ENCODE assay signal across 12 cellular contexts in the genomic region with DNA sequence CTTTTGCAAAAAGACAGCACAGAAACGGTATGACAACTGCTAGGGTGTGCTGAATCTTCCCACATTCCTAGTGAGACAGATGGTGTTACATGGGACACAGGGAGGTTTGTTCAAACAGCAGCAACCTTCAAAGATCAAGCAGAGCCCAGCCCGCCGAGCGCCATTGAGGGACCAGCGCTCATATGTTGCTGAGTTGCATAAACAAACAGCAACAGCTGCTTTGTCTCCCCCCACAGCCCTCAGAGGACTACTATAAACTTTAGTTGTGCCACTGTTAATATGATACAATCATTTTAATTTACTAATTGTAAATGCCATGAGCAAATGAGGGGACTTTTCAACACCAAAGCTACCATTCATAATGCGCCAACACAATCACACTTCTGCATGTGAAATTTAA.
A peak's percentile ranks its signal among the peaks of the same experiment; 100 is the strongest.
DNase-seq lines count a peak whose midpoint lies in the region; ATAC-seq and TF ChIP-seq lines count a peak whose summit lies in the region.
"Had no signal": no experiment of that assay in that cellular context is flagged by ENCODE, and none has a peak within 500 bp of the region (broad histone marks: within the 10 kb centered on the region; RNA-seq: fewer than 3 reads in every experiment).

No MANE protein-coding gene starts in this region.

- no peak overlapping the region for H3K23ac ChIP-seq in trophoblast cell (ENCODE audit: low read length)

- intact Hi-C loops in left ventricle myocardium inferior (cut with micrococcal nuclease): no loop called here

- no peak overlapping the region for H3K27ac ChIP-seq in GM23338 (ENCODE audit: low read depth)
- peak overlapping the region; percentile 85 for H3K27ac ChIP-seq in SU-DHL-6 (ENCODE audit: low read depth, low read length)
- H3K27ac ChIP-seq in left ventricle myocardium inferior (replicated peaks): peak overlapping the region; percentile 70
- peak overlapping the region; percentile 71 for H3K27ac ChIP-seq in trophoblast cell (ENCODE audit: low read depth, low read length)
- H3K27ac ChIP-seq in MM.1S (ENCODE audit: low read length): no peak overlapping the region

- no peak for TF ChIP-seq CTCF in GM23338 (conservative IDR thresholded peaks at IDR 0.05; ENCODE audit: low read depth in 2 of 2)
- no peak for TF ChIP-seq CTCF in SU-DHL-6 (IDR thresholded peaks at IDR 0.05; ENCODE audit: insufficient read depth, low read length, poor library complexity, severe bottlenecking)
- no peak for TF ChIP-seq CTCF in left ventricle myocardium inferior (IDR thresholded peaks at IDR 0.05; ENCODE audit: borderline replicate concordance)
- TF ChIP-seq CTCF in MM.1S (IDR thresholded peaks at IDR 0.05; ENCODE audit: low read length): no peak

- H3K27ac Mint-ChIP-seq in GM23338: no peak overlapping the region
- H3K27ac Mint-ChIP-seq: activated naive CD4-positive, alpha-beta T cell treated with anti-CD3 and anti-CD28 coated beads, Interleukin-2, amount 10 ng/mL, durations not matched to agents 7 days and 5 days had no signal

- H3K79me1 ChIP-seq in trophoblast cell (ENCODE audit: low read length): peaks cover 5% of the 10 kb centered on the region

- H3K79me2 ChIP-seq in GM23338 (replicated peaks; ENCODE audit: insufficient read depth) (no peaks in the 10 kb centered on the region), SU-DHL-6 (ENCODE audit: insufficient read depth, low read length) (no peaks in the 10 kb centered on the region), trophoblast cell (ENCODE audit: control insufficient read depth, insufficient read depth, low read length, poor library complexity) (no peaks in the 10 kb centered on the region), MM.1S (ENCODE audit: low read length) (no peaks in the 10 kb centered on the region)

- H4K8ac ChIP-seq in trophoblast cell (ENCODE audit: low read depth, low read length): no peak overlapping the region

- no peaks in the 10 kb centered on the region for H3K36me3 ChIP-seq in GM23338 (ENCODE audit: insufficient read depth)
- H3K36me3 ChIP-seq in SU-DHL-6 (ENCODE audit: low read length): peaks cover 11% of the 10 kb centered on the region; the same call in 1 of the 2 replicates
- peaks cover 50% of the 10 kb centered on the region for H3K36me3 ChIP-seq in left ventricle myocardium inferior
- H3K36me3 ChIP-seq in trophoblast cell (ENCODE audit: control insufficient read depth in 1 of 2, insufficient read depth in 2 of 2, low read length in 2 of 2): peaks cover 0 to 9% of the 10 kb centered on the region in 2 experiments
- no peaks in the 10 kb centered on the region for H3K36me3 ChIP-seq in MM.1S (replicated peaks; ENCODE audit: insufficient read depth, low read length)

- H3K14ac ChIP-seq in trophoblast cell (ENCODE audit: low read length): no peak overlapping the region

- H2BK5ac ChIP-seq in trophoblast cell (ENCODE audit: low read depth, low read length, poor library complexity): peak overlapping the region; percentile 18

- H3K27me3 ChIP-seq in GM23338 (ENCODE audit: insufficient read depth) (no peaks in the 10 kb centered on the region), SU-DHL-6 (ENCODE audit: low read length) (no peaks in the 10 kb centered on the region), left ventricle myocardium inferior (ENCODE audit: low read depth) (no peaks in the 10 kb centered on the region), trophoblast cell (ENCODE audit: insufficient read depth, low read length) (no peaks in the 10 kb centered on the region), MM.1S (replicated peaks; ENCODE audit: insufficient read depth, low read length) (no peaks in the 10 kb centered on the region)

- H3F3A ChIP-seq in GM23338 (replicated peaks; ENCODE audit: low read depth) (no peaks in the 10 kb centered on the region), SU-DHL-6 (ENCODE audit: insufficient read depth) (peaks cover 13% of the 10 kb centered on the region; the same call in 1 of the 2 replicates), MM.1S (ENCODE audit: insufficient read depth, low read length) (no peaks in the 10 kb centered on the region)

- H3K36me3 Mint-ChIP-seq in GM23338 (ENCODE audit: low read depth): no peaks in the 10 kb centered on the region
- H3K36me3 Mint-ChIP-seq: activated naive CD4-positive, alpha-beta T cell treated with anti-CD3 and anti-CD28 coated beads, Interleukin-2, amount 10 ng/mL, durations not matched to agents 7 days and 5 days had no signal

- H3K18ac ChIP-seq in trophoblast cell (ENCODE audit: low read length): no peak overlapping the region

- H2BK12ac ChIP-seq in trophoblast cell (ENCODE audit: low read length): no peak overlapping the region

- peak; percentile 52 for ATAC-seq in GM23338

- H3K27me3 Mint-ChIP-seq in GM23338 (ENCODE audit: insufficient read depth, low read depth, poor library complexity): no peaks in the 10 kb centered on the region

- no peak overlapping the region for H3K4me3 ChIP-seq in GM23338
- H3K4me3 ChIP-seq in SU-DHL-6 (ENCODE audit: insufficient read depth, low read length, poor library complexity, severe bottlenecking): no peak overlapping the region
- H3K4me3 ChIP-seq in left ventricle myocardium inferior: no peak overlapping the region
- no peak overlapping the region for H3K4me3 ChIP-seq in trophoblast cell (ENCODE audit: low read depth, low read length)
- no peak overlapping the region for H3K4me3 ChIP-seq in MM.1S (ENCODE audit: low read length)

- H4K12ac ChIP-seq in trophoblast cell (ENCODE audit: low read depth, low read length): no peak overlapping the region

- H3K4me1 Mint-ChIP-seq in GM23338: peaks cover 20% of the 10 kb centered on the region
- H3K4me1 Mint-ChIP-seq: activated naive CD4-positive, alpha-beta T cell treated with anti-CD3 and anti-CD28 coated beads, Interleukin-2, amount 10 ng/mL, durations not matched to agents 7 days and 5 days had no signal

- H3K4me1 ChIP-seq in GM23338 (ENCODE audit: insufficient read depth): peaks cover 16% of the 10 kb centered on the region
- H3K4me1 ChIP-seq in left ventricle myocardium inferior: peaks cover 46% of the 10 kb centered on the region
- peaks cover 5 to 9% of the 10 kb centered on the region in 2 experiments for H3K4me1 ChIP-seq in trophoblast cell (ENCODE audit: control insufficient read depth in 1 of 2, insufficient read depth in 2 of 2, low read length in 2 of 2)
- H3K4me1 ChIP-seq in MM.1S (ENCODE audit: low read length): 0 out of 2 replicates have a peak, but pooled peaks cover 4% of the 10 kb centered on the region

- H3K9me2 ChIP-seq in GM23338 (ENCODE audit: insufficient read depth) (peaks cover 13% of the 10 kb centered on the region), SU-DHL-6 (replicated peaks; ENCODE audit: insufficient read depth, low read length) (no peaks in the 10 kb centered on the region), MM.1S (replicated peaks; ENCODE audit: insufficient read depth, low read length) (no peaks in the 10 kb centered on the region)

- no peak overlapping the region for H4K91ac ChIP-seq in trophoblast cell (ENCODE audit: low read depth, low read length)

- H3K9me3 ChIP-seq in SU-DHL-6 (ENCODE audit: insufficient read depth, low read length) (no peaks in the 10 kb centered on the region), left ventricle myocardium inferior (replicated peaks) (no peaks in the 10 kb centered on the region), trophoblast cell (ENCODE audit: insufficient read depth, low read depth, low read length) (no peaks in the 10 kb centered on the region), MM.1S (replicated peaks; ENCODE audit: insufficient read depth, low read length) (no peaks in the 10 kb centered on the region)

- peak overlapping the region; percentile 13 for H3K9ac ChIP-seq in SU-DHL-6 (ENCODE audit: low read length)
- no peak overlapping the region for H3K9ac ChIP-seq in trophoblast cell (ENCODE audit: low read length)
- H3K9ac ChIP-seq in MM.1S (ENCODE audit: low read length): no peak overlapping the region

- no peak overlapping the region for H3K4ac ChIP-seq in trophoblast cell (ENCODE audit: low read depth, low read length)

- H3K4me3 Mint-ChIP-seq in GM23338: no peak overlapping the region
- H3K4me3 Mint-ChIP-seq: activated naive CD4-positive, alpha-beta T cell treated with anti-CD3 and anti-CD28 coated beads, Interleukin-2, amount 10 ng/mL, durations not matched to agents 7 days and 5 days; HFFc6 had no signal

- no peak overlapping the region for H3K4me2 ChIP-seq in GM23338
- peak overlapping the region; percentile 82 for H3K4me2 ChIP-seq in SU-DHL-6 (ENCODE audit: low read depth, low read length, poor library complexity, severe bottlenecking)
- H3K4me2 ChIP-seq in trophoblast cell (ENCODE audit: low read length): no peak overlapping the region
- H3K4me2 ChIP-seq in MM.1S (ENCODE audit: low read depth, low read length): no peak overlapping the region

- DNase-seq in GM23338 (ENCODE audit: low spot score) (no peak), left ventricle myocardium inferior (peak; percentile 33), trophoblast cell (no peak), dermis blood vessel endothelial cell (no peak), activated gamma-delta T cell treated with Interleukin-2 at 50 U/mL for 16 hours (no peak), MM.1S (no peak), GOT3 (lab: John Stamatoyannopoulos, UW) (no peak)
- DNase-seq: activated CD4-positive, alpha-beta T cell treated with anti-CD3 and anti-CD28 coated beads, Interleukin-2, amount 50 U/mL, for 1 hour; activated naive CD4-positive, alpha-beta T cell treated with anti-CD3 and anti-CD28 coated beads, Interleukin-2, amount 10 ng/mL, durations not matched to agents 7 days and 5 days; HFFc6; NCI-H1417 treated with DMSO at 0.1 percent for 48 hours had no signal

- no peaks in the 10 kb centered on the region for H3K9me3 Mint-ChIP-seq in GM23338
- H3K9me3 Mint-ChIP-seq: activated naive CD4-positive, alpha-beta T cell treated with anti-CD3 and anti-CD28 coated beads, Interleukin-2, amount 10 ng/mL, durations not matched to agents 7 days and 5 days; HFFc6 had no signal

- no peak overlapping the region for H2BK120ac ChIP-seq in trophoblast cell (ENCODE audit: insufficient read depth, low read length, poor library complexity)

- no peak overlapping the region for H2AK5ac ChIP-seq in trophoblast cell (ENCODE audit: low read length)

- H2AFZ ChIP-seq in GM23338 (peak overlapping the region; percentile 74), SU-DHL-6 (ENCODE audit: low read depth, low read length, severe bottlenecking) (peak overlapping the region; percentile 24), trophoblast cell (ENCODE audit: insufficient read depth, low read length, poor library complexity) (no peak overlapping the region), MM.1S (ENCODE audit: low read length) (no peak overlapping the region)

- WGBS in trophoblast cell (ENCODE audit: extremely low coverage, insufficient coverage, insufficient read length): no CpG with 5 or more reads among the region's 6 CpGs

- H4K20me1 ChIP-seq in GM23338 (replicated peaks; ENCODE audit: insufficient read depth) (no peaks in the 10 kb centered on the region), SU-DHL-6 (ENCODE audit: low read depth, low read length) (no peaks in the 10 kb centered on the region), MM.1S (ENCODE audit: insufficient read depth, low read length) (no peaks in the 10 kb centered on the region)

Comparison
In these comparisons a context has a peak if more than half of its experiments do, and no peak if none do; other contexts are left out.
1. H2AFZ ChIP-seq: peak in GM23338 (single experiment) and SU-DHL-6 (single experiment); none in trophoblast cell (single experiment) and MM.1S (single experiment).
2. H3K27ac ChIP-seq: peak in SU-DHL-6 (single experiment), left ventricle myocardium inferior (single experiment) and trophoblast cell (single experiment); none in GM23338 (single experiment) and MM.1S (single experiment).